22 cellular contexts compared by ENCODE assay signal in genomic region chr3:31455524-31455923, GRCh38.
DNase-seq lines count a peak whose midpoint lies in the region; ATAC-seq, FAIRE-seq and TF ChIP-seq lines count a peak whose summit lies in the region.
"Had no signal": no experiment of that assay in that cellular context is flagged by ENCODE, and none has a peak within 500 bp of the region (broad histone marks: within the 10 kb centered on the region; RNA-seq: fewer than 3 reads in every experiment).

No MANE protein-coding gene starts in this region.

- no peak for TF ChIP-seq RAD21 in HepG2 (CRISPR knock-in tag; IDR thresholded peaks at IDR 0.05)

- no peaks in the 10 kb centered on the region for H3K36me3 ChIP-seq in HepG2 (replicated peaks in 1 of 2; ENCODE audit: control insufficient read depth in 1 of 2, insufficient read depth in 2 of 2, low read length in 2 of 2)
- no peaks in the 10 kb centered on the region for H3K36me3 ChIP-seq in right lobe of liver
- peaks cover 5% of the 10 kb centered on the region for H3K36me3 ChIP-seq in OCI-LY3 (replicated peaks; ENCODE audit: low read depth, low read length)
- H3K36me3 ChIP-seq: BLaER1 treated with 17β-estradiol and CSF1 and Interleukin-3, amounts not matched to agents 10 nM and 100 nM had no signal

- 2% methylated on average over 5 of the region's 5 CpGs for WGBS in HepG2 (ENCODE audit: low lambda C conversion rate)
- WGBS in right lobe of liver (ENCODE audit: insufficient coverage, low coverage, low lambda C conversion rate, missing lambda C conversion rate): 75% methylated on average over 5 of the region's 5 CpGs

- no peak overlapping the region for H3K4me3 Mint-ChIP-seq in dendritic cell treated with granulocyte-macrophage colony-stimulating factor and Interleukin-4, amounts not matched to agents 40 ng/mL and 50 ng/mL, for 4 days
- H3K4me3 Mint-ChIP-seq: B cell; CD4-positive, alpha-beta T cell; CD8-positive, alpha-beta T cell had no signal

- BruUV-seq in HepG2 (replicated peaks; lab: Mats Ljungman, UMichigan): no TSS peak

- TF ChIP-seq CTCF in HepG2 (CRISPR knock-in tag; IDR thresholded peaks at IDR 0.05) (no peak), right lobe of liver (IDR thresholded peaks at IDR 0.05) (no peak), OCI-LY3 (IDR thresholded peaks at IDR 0.05; ENCODE audit: low read depth, low read length) (no peak)

- H4K20me1 ChIP-seq in HepG2 (ENCODE audit: insufficient read depth, low read length) (no peaks in the 10 kb centered on the region), OCI-LY3 (ENCODE audit: insufficient read depth, low read length) (no peaks in the 10 kb centered on the region)
- H4K20me1 ChIP-seq: BLaER1 treated with 17β-estradiol and CSF1 and Interleukin-3, amounts not matched to agents 10 nM and 100 nM had no signal

- H3K4me1 Mint-ChIP-seq in dendritic cell treated with granulocyte-macrophage colony-stimulating factor and Interleukin-4, amounts not matched to agents 40 ng/mL and 50 ng/mL, for 4 days (ENCODE audit: low read depth): peaks cover 20% of the 10 kb centered on the region

- no peak for DNase-seq in HepG2 (ENCODE audit: low spot score)
- no peak for DNase-seq in right lobe of liver
- DNase-seq in left colon: no peak
- DNase-seq: AML-193; Caco-2; Calu3; CD4-positive, alpha-beta T cell; CD8-positive, alpha-beta T cell; DMS79 treated with DMSO at 0.1 percent for 48 hours; GF-D8 had no signal

- TF ChIP-seq POLR2A in HepG2 (IDR thresholded peaks at IDR 0.05; ENCODE audit: insufficient read depth in 1 of 2, low read depth in 2 of 2, low read length in 2 of 2) (no peak), right lobe of liver (IDR thresholded peaks at IDR 0.05) (no peak)

- H3K9ac ChIP-seq in HepG2 (ENCODE audit: insufficient read depth, low read depth, low read length) (no peak overlapping the region), OCI-LY3 (ENCODE audit: low read length) (no peak overlapping the region)
- H3K9ac ChIP-seq: BLaER1 treated with 17β-estradiol and CSF1 and Interleukin-3, amounts not matched to agents 10 nM and 100 nM had no signal

- H3K4me1 ChIP-seq in HepG2 (ENCODE audit: insufficient read depth, low read length) (no peaks in the 10 kb centered on the region; the same call in 1 of the 2 replicates), right lobe of liver (no peaks in the 10 kb centered on the region), OCI-LY3 (ENCODE audit: low read length) (peaks cover 13% of the 10 kb centered on the region)
- H3K4me1 ChIP-seq: A549, Caco-2 had no signal

- no peak overlapping the region for H3K4me3 ChIP-seq in HepG2 (replicated peaks in 1 of 3; ENCODE audit: insufficient read depth in 1 of 3, low read depth in 2 of 3, low read length in 3 of 3)
- no peak overlapping the region for H3K4me3 ChIP-seq in right lobe of liver
- H3K4me3 ChIP-seq in OCI-LY3 (ENCODE audit: low read length): peak overlapping the region; percentile 14; the same call in 1 of the 2 replicates
- H3K4me3 ChIP-seq: A549; BLaER1 treated with 17β-estradiol and CSF1 and Interleukin-3, amounts not matched to agents 10 nM and 100 nM had no signal

- H3K27ac ChIP-seq in HepG2 (ENCODE audit: extremely low read length, insufficient read depth, low read length) (no peak overlapping the region), right lobe of liver (no peak overlapping the region), OCI-LY3 (ENCODE audit: low read length) (no peak overlapping the region)
- H3K27ac ChIP-seq: 22Rv1; A549; BLaER1 treated with 17β-estradiol and CSF1 and Interleukin-3, amounts not matched to agents 10 nM and 100 nM; C4-2B had no signal

- H3K4me2 ChIP-seq in HepG2 (ENCODE audit: low read depth, low read length) (peak overlapping the region; percentile 32), OCI-LY3 (ENCODE audit: low read length) (peak overlapping the region; percentile 56)
- H3K4me2 ChIP-seq: A549 had no signal

- CTCF ChIA-PET in HepG2 (lab: Yijun Ruan, JAX; ENCODE audit: low intra/inter-chr PET ratio, low total read pairs): no interaction called here

- peak overlapping the region; percentile 41 for H3K27ac Mint-ChIP-seq in dendritic cell treated with granulocyte-macrophage colony-stimulating factor and Interleukin-4, amounts not matched to agents 40 ng/mL and 50 ng/mL, for 4 days
- H3K27ac Mint-ChIP-seq: B cell; CD4-positive, alpha-beta T cell; CD8-positive, alpha-beta T cell had no signal

- intact Hi-C loops in HepG2 (cut with micrococcal nuclease; ENCODE audit: unreplicated experiment): no loop called here
- intact Hi-C loops in right lobe of liver (cut with DNase I): no loop called here
- intact Hi-C loops in dendritic cell treated with granulocyte-macrophage colony-stimulating factor and Interleukin-4, amounts not matched to agents 40 ng/mL and 50 ng/mL, for 4 days (cut with micrococcal nuclease): no loop called here
- intact Hi-C loops in left colon (cut with DNase I, micrococcal nuclease): no loop called here

- in situ Hi-C loops in HepG2 (cut with HindIII; ENCODE audit: extremely low pct_ligation_motif_present, low pct_unique_long_range_greater_than_20kb): loop anchor here (25.0 kb wide), 1 partner anchor 668 kb away; no protein-coding TSS in a partner anchor

- TF ChIP-seq EP300 in HepG2 (IDR thresholded peaks at IDR 0.05; ENCODE audit: low read depth in 2 of 2, low read length in 2 of 2) (no peak), HepG2 (CRISPR knock-in tag; IDR thresholded peaks at IDR 0.05; ENCODE audit: borderline replicate concordance) (no peak)

- H3K79me2 ChIP-seq in HepG2 (ENCODE audit: insufficient read depth, low read length): no peaks in the 10 kb centered on the region
- H3K79me2 ChIP-seq in OCI-LY3 (ENCODE audit: low read length): no peaks in the 10 kb centered on the region

- H3K9me3 ChIP-seq in HepG2 (ENCODE audit: low read length) (no peaks in the 10 kb centered on the region), right lobe of liver (no peaks in the 10 kb centered on the region), OCI-LY3 (ENCODE audit: insufficient read depth, low read length) (peaks cover 9% of the 10 kb centered on the region)
- H3K9me3 ChIP-seq: A549, Caco-2 had no signal

- POLR2A ChIA-PET in HepG2 (lab: Yijun Ruan, JAX): no interaction called here

- H3K9me3 Mint-ChIP-seq in dendritic cell treated with granulocyte-macrophage colony-stimulating factor and Interleukin-4, amounts not matched to agents 40 ng/mL and 50 ng/mL, for 4 days: peaks cover 10% of the 10 kb centered on the region
- H3K9me3 Mint-ChIP-seq: CD8-positive, alpha-beta T cell had no signal

- H2AFZ ChIP-seq in HepG2 (ENCODE audit: low read length) (no peak overlapping the region), OCI-LY3 (ENCODE audit: low read depth, low read length) (peak overlapping the region; percentile 61; the same call in 1 of the 2 replicates)

- no peaks in the 10 kb centered on the region for H3K36me3 Mint-ChIP-seq in dendritic cell treated with granulocyte-macrophage colony-stimulating factor and Interleukin-4, amounts not matched to agents 40 ng/mL and 50 ng/mL, for 4 days (ENCODE audit: low read depth)
- H3K36me3 Mint-ChIP-seq: CD8-positive, alpha-beta T cell had no signal

- FAIRE-seq in HepG2 (lab: Jason Lieb, UNC): no peak
- FAIRE-seq: A549, D721Med, G401.6, GM12891, GM19239 had no signal

- no peaks in the 10 kb centered on the region for H3K27me3 Mint-ChIP-seq in dendritic cell treated with granulocyte-macrophage colony-stimulating factor and Interleukin-4, amounts not matched to agents 40 ng/mL and 50 ng/mL, for 4 days
- H3K27me3 Mint-ChIP-seq: CD4-positive, alpha-beta T cell had no signal

- H3K27me3 ChIP-seq in HepG2 (ENCODE audit: control insufficient read depth in 1 of 2, insufficient read depth in 2 of 2, low read length in 2 of 2) (peaks cover 0 to 9% of the 10 kb centered on the region in 2 experiments; a peak in 2 of 5 replicates), right lobe of liver (no peaks in the 10 kb centered on the region), OCI-LY3 (ENCODE audit: low read depth, low read length) (no peaks in the 10 kb centered on the region)
- H3K27me3 ChIP-seq: BLaER1 treated with 17β-estradiol and CSF1 and Interleukin-3, amounts not matched to agents 10 nM and 100 nM had no signal

- ATAC-seq in HepG2 (no peak), right lobe of liver (no peak), left colon (no peak), GM21515 (IDR thresholded peaks at IDR 0.05; ENCODE audit: unreplicated experiment) (no peak)
- ATAC-seq: A549; CD8-positive, alpha-beta T cell had no signal

TF ChIP-seq in HepG2, 621 proteins besides CTCF, POLR2A, EP300 and RAD21:
- TF ChIP-seq SNAI1 (CRISPR knock-in tag; IDR thresholded peaks at IDR 0.05; ENCODE audit: borderline replicate concordance) (no peak), PHF20 (CRISPR knock-in tag; IDR thresholded peaks at IDR 0.05) (no peak), ZMYM3 (CRISPR knock-in tag; IDR thresholded peaks at IDR 0.05) (no peak), GATAD1 (CRISPR knock-in tag; IDR thresholded peaks at IDR 0.05) (no peak), ARNT2 (CRISPR knock-in tag; IDR thresholded peaks at IDR 0.05; ENCODE audit: low read depth) (no peak), ZFP36 (IDR thresholded peaks at IDR 0.05; ENCODE audit: borderline replicate concordance, low read depth, low read length, partially characterized antibody) (no peak), NFYB (CRISPR knock-in tag; IDR thresholded peaks at IDR 0.05) (no peak), RBAK (CRISPR knock-in tag; IDR thresholded peaks at IDR 0.05) (no peak)
